ENCODE assay signal across 18 cellular contexts in the genomic region with DNA sequence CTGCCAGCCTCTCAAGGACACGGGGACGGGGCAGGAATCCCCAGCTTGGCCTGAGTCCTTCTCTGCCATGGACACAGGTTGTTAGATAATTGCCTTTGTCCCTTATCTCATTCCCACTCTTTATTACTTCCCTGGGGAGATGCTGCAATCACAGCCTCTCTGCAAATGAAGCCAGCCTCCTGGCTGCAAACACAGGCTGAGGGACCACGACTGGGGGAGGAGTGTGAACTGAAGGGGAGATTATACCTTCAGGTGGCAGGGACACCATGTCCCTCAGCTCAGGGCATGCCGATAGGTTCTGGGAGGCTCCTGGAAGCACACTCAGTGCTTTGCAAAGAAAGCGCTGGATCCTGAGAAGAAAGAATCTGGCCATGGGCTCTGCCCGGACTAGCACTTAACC. TPM values are rescaled to one million over a fixed set of nuclear protein-coding genes. Genes with fewer than 3 reads are reported as not detected.
A peak's percentile ranks its signal among the peaks of the same experiment; 100 is the strongest.
DNase-seq lines count a peak whose midpoint lies in the region; TF ChIP-seq lines count a peak whose summit lies in the region.
"Had no signal": no experiment of that assay in that cellular context is flagged by ENCODE, and none has a peak within 500 bp of the region (broad histone marks: within the 10 kb centered on the region; RNA-seq: fewer than 3 reads in every experiment).

No MANE protein-coding gene starts in this region.

- DNase-seq in NCI-H2227 (lab: John Stamatoyannopoulos, UW; ENCODE audit: unreplicated experiment) (peak; percentile 16), NCI-H2227 treated with DMSO at 0.1 percent for 48 hours (lab: John Stamatoyannopoulos, UW) (no peak), NCI-H146 (lab: John Stamatoyannopoulos, UW) (peak; percentile 80), type B pancreatic cell (ENCODE audit: extremely low spot score, unreplicated experiment) (no peak), erythroblast (lab: John Stamatoyannopoulos, UW) (no peak), mucosa of gallbladder (ENCODE audit: low spot score) (no peak), nephron progenitor cell (no peak)
- DNase-seq: COR-L47, H9, KG1, NCI-H1048, NCI-H446 treated with DMSO at 0.1 percent for 48 hours, T-helper 9 cell had no signal

- H3K27ac ChIP-seq in VCaP: peak overlapping the region; percentile 35; the same call in 1 of the 2 replicates
- H3K27ac ChIP-seq: C4-2B, HL-60 had no signal

- no peaks in the 10 kb centered on the region for H3K36me3 Mint-ChIP-seq in type B pancreatic cell
- H3K36me3 Mint-ChIP-seq in nephron progenitor cell (ENCODE audit: low read depth): no peaks in the 10 kb centered on the region

- H3K4me1 Mint-ChIP-seq in type B pancreatic cell (ENCODE audit: unreplicated experiment): no peaks in the 10 kb centered on the region
- peaks cover 9% of the 10 kb centered on the region for H3K4me1 Mint-ChIP-seq in nephron progenitor cell

- TF ChIP-seq POLR2A in erythroblast (IDR thresholded peaks at IDR 0.05; ENCODE audit: low read length): no peak

- H3K27me3 Mint-ChIP-seq in type B pancreatic cell (peaks cover 44% of the 10 kb centered on the region), nephron progenitor cell (ENCODE audit: low read depth, poor library complexity) (peaks cover 59% of the 10 kb centered on the region)

- no peak for TF ChIP-seq CTCF in VCaP (conservative IDR thresholded peaks at IDR 0.05)
- no peak for TF ChIP-seq CTCF in type B pancreatic cell (conservative IDR thresholded peaks at IDR 0.05)
- TF ChIP-seq CTCF in nephron progenitor cell (IDR thresholded peaks at IDR 0.05): no peak

- peak overlapping the region; percentile 58 for H3K27ac Mint-ChIP-seq in type B pancreatic cell
- H3K27ac Mint-ChIP-seq in nephron progenitor cell: no peak overlapping the region
- H3K27ac Mint-ChIP-seq: H9 had no signal

- H3K4me3 Mint-ChIP-seq in type B pancreatic cell (no peak overlapping the region), nephron progenitor cell (no peak overlapping the region)
- H3K4me3 Mint-ChIP-seq: H9 had no signal

- H3K9me3 Mint-ChIP-seq in type B pancreatic cell (no peaks in the 10 kb centered on the region), nephron progenitor cell (peaks cover 8% of the 10 kb centered on the region)

RNA-seq across cellular contexts. Expression of a gene that starts 16.1 kb away (rescaled TPM):
- total RNA-seq in type B pancreatic cell (ENCODE audit: low replicate concordance) (1,527 and 3,424 TPM in 2 replicates), mucosa of gallbladder (0.29 TPM)
- total RNA-seq: M059J, RPMI7951 had no signal

Comparison
In these comparisons a context has a peak if more than half of its experiments do, and no peak if none do; other contexts are left out.
1. DNase-seq: peak in NCI-H2227 (single experiment) and NCI-H146 (single experiment); none in NCI-H2227 treated with DMSO at 0.1 percent for 48 hours (single experiment), type B pancreatic cell (single experiment), erythroblast (0 of 2), mucosa of gallbladder (single experiment) and nephron progenitor cell (single experiment).
2. RNA of a gene that starts 16.1 kb away (total RNA-seq): 1,527 to 3,424 TPM in type B pancreatic cell; 0.29 TPM in mucosa of gallbladder (single experiment); every median in the first group is over 1,000 times any median in the second.